Comparison of ENCODE assay signal across 9 cellular contexts in the genomic region with DNA sequence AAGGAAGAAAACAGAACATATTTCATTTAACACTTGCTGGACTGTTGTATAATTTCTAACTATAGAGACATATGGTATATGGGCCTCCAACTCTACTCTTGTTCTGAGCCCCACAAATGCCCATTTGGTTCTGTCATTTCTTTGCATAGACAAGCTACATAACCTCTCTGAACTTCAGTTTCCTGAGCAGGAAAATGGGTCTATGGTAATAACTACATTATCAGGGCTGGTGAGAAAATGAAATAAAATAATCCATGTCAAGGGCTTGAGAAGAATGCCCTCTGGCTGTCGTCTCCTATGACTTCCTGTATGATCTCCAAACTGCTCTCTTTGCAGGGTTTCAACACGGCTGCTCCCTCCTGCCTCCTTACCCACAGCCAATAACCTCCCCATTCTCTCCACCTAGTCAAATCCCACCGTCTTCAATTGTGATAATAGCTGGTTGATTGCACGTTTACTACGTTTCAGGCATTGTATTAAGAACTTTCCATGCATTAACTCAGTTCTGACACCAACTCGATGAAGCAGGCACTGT. TPM values are rescaled to one million over a fixed set of nuclear protein-coding genes. Genes with fewer than 3 reads are reported as not detected.
DNase-seq lines count a peak whose midpoint lies in the region; ATAC-seq, FAIRE-seq and TF ChIP-seq lines count a peak whose summit lies in the region.
"Had no signal": no experiment of that assay in that cellular context is flagged by ENCODE, and none has a peak within 500 bp of the region (broad histone marks: within the 10 kb centered on the region; RNA-seq: fewer than 3 reads in every experiment).

No MANE protein-coding gene starts in this region.

- peak overlapping the region; percentile 90 for H3K27ac Mint-ChIP-seq in HFFc6

- H3K36me3 ChIP-seq in body of pancreas (replicated peaks in 1 of 2; ENCODE audit: insufficient read depth in 1 of 2, low read depth in 2 of 2) = no peaks in the 10 kb centered on the region
- no peaks in the 10 kb centered on the region for H3K36me3 ChIP-seq in mesodermal cell (ENCODE audit: control insufficient read depth, insufficient read depth, low read length)

- TF ChIP-seq CTCF in A549 (IDR thresholded peaks at IDR 0.05) = no peak
- 0 out of 2 replicates have a peak, but pooled peaks have one; percentile 9 for TF ChIP-seq CTCF in HFFc6 (IDR thresholded peaks at IDR 0.05)
- TF ChIP-seq CTCF in body of pancreas (IDR thresholded peaks at IDR 0.05) = no peak

- no peak for TF ChIP-seq RAD21 in A549 (conservative IDR thresholded peaks at IDR 0.05 in 1 of 2, IDR thresholded peaks at IDR 0.05 in 1 of 2)

- FAIRE-seq in A549 (lab: Jason Lieb, UNC) = peak; percentile 32

- no peaks in the 10 kb centered on the region for H3K27me3 ChIP-seq in body of pancreas

- TF ChIP-seq POLR2A in A549 (IDR thresholded peaks at IDR 0.05; ENCODE audit: low read length) (no peak), body of pancreas (IDR thresholded peaks at IDR 0.05) (no peak)

- peaks cover 44% of the 10 kb centered on the region for H3K4me1 Mint-ChIP-seq in HFFc6 (ENCODE audit: low read depth)

- no peak overlapping the region for H3K4me2 ChIP-seq in A549

- H3K4me3 ChIP-seq in A549 (no peak overlapping the region), body of pancreas (no peak overlapping the region), mesodermal cell (ENCODE audit: extremely low read depth, insufficient read depth, low read length, poor library complexity, severe bottlenecking) (peak overlapping the region; percentile 35)

- ATAC-seq in A549 (peak in 1 of 2 experiments; percentile 24; a peak in 2 of 6 replicates), body of pancreas (no peak), GM19324 (IDR thresholded peaks at IDR 0.05; ENCODE audit: low FRiP score, unreplicated experiment) (no peak), HG03196 (IDR thresholded peaks at IDR 0.05; ENCODE audit: unreplicated experiment) (no peak)

- DNase-seq in A549 (ENCODE audit: low read depth in 1 of 2, low spot score in 1 of 2) = no peak
- DNase-seq in HFFc6 = no peak
- no peak for DNase-seq in body of pancreas
- no peak for DNase-seq in HUDEP-2 (lab: John Stamatoyannopoulos, UW; ENCODE audit: unreplicated experiment in 76 of 76)
- no peak for DNase-seq in CD1c-positive myeloid dendritic cell (ENCODE audit: extremely low spot score)
- DNase-seq: stimulated activated CD4-positive, alpha-beta T cell treated with anti-CD3 and anti-CD28 coated beads, Interleukin-4, amount 100 ng/mL, for 1 hour had no signal

- no peaks in the 10 kb centered on the region for H3K36me3 Mint-ChIP-seq in HFFc6 (ENCODE audit: low read depth)

- CTCF ChIA-PET in A549 (lab: Yijun Ruan, JAX) = interaction anchor here (0.6 to 2.5 kb wide), 4 partner anchors 9 to 97 kb away, joined by 4 to 9 read pairs (median 6); no protein-coding TSS in a partner anchor

- intact Hi-C loops in body of pancreas (cut with DNase I) = no loop called here

- peaks cover 6% of the 10 kb centered on the region for H3K4me1 ChIP-seq in A549
- H3K4me1 ChIP-seq in body of pancreas = peaks cover 14% of the 10 kb centered on the region
- H3K4me1 ChIP-seq in mesodermal cell (ENCODE audit: control insufficient read depth, insufficient read depth, low read length, poor library complexity, severe bottlenecking) = peaks cover 16% of the 10 kb centered on the region

- POLR2A ChIA-PET in A549 (lab: Yijun Ruan, JAX) = interaction anchor here (0.9 kb wide), 1 partner anchor 11 kb away, joined by 3 read pairs; the partner anchor contains the start of gene ZCCHC3

- no peak for TF ChIP-seq EP300 in A549 (IDR thresholded peaks at IDR 0.05)

- H3K27ac ChIP-seq in A549 (no peak overlapping the region), body of pancreas (peak overlapping the region in 3 of 4 donors; percentile 18 to 62 (median 32)), mesodermal cell (ENCODE audit: low read depth, low read length, severe bottlenecking) (peak overlapping the region; percentile 100)

- WGBS in A549 (ENCODE audit: missing lambda C conversion rate) = 63% methylated on average over 6 of the region's 6 CpGs
- 19 to 25% methylated on average over 6 of the region's 6 CpGs for WGBS in body of pancreas, 2 donors
- 0% methylated on average over 3 to 4 of the region's 6 CpGs for WGBS in mesodermal cell (ENCODE audit: insufficient coverage in 2 of 2), 2 experiments

- H3K9me3 ChIP-seq in A549 = no peaks in the 10 kb centered on the region
- H3K9me3 ChIP-seq in body of pancreas = no peaks in the 10 kb centered on the region
- no peaks in the 10 kb centered on the region for H3K9me3 ChIP-seq in mesodermal cell (ENCODE audit: control insufficient read depth, low read length)

- H3K27me3 Mint-ChIP-seq in HFFc6 (ENCODE audit: insufficient read depth) = peaks cover 5% of the 10 kb centered on the region; the same call in 1 of the 2 replicates

- peak overlapping the region; percentile 76 for H3K4me3 Mint-ChIP-seq in HFFc6

- H3K9me3 Mint-ChIP-seq in HFFc6 = no peaks in the 10 kb centered on the region

TF ChIP-seq in A549, 52 proteins besides CTCF, POLR2A, EP300 and RAD21 (continues in another document):
- TF ChIP-seq FOSL2 (IDR thresholded peaks at IDR 0.05) (no peak), FOSL2 (CRISPR knock-in tag; IDR thresholded peaks at IDR 0.05) (no peak), NFE2L2 (conservative IDR thresholded peaks at IDR 0.05; ENCODE audit: low read length) (no peak), RARB (CRISPR knock-in tag; IDR thresholded peaks at IDR 0.05) (no peak), JUNB (IDR thresholded peaks at IDR 0.05) (no peak), HDAC2 (IDR thresholded peaks at IDR 0.05) (no peak), CBX2 (IDR thresholded peaks at IDR 0.05; ENCODE audit: borderline replicate concordance, low read depth) (no peak), FOSB (CRISPR knock-in tag; IDR thresholded peaks at IDR 0.05) (no peak)

RNA-seq across cellular contexts. Expression of gene ZCCHC3, which starts 12.0 kb away (rescaled TPM):
- polyA plus RNA-seq in A549 (2011; rRNA removed) (17.4 and 19.8 TPM in 2 replicates), A549 (2017; fragmentation: RNase III; extraction: RNeasy Plus Mini Kit Qiagen cat#74134 plus additional on column Dnase treatment) (16.3 to 17.7 TPM (median 17.3 TPM) in 3 replicates)
- polyA plus RNA-seq in A549 (2012; cell fraction: cytosol; rRNA removed) = 15.1 and 18.7 TPM in 2 replicates
- polyA plus RNA-seq in A549 (2012; cell fraction: nucleus; rRNA removed) = 14.0 and 15.4 TPM in 2 replicates
- 15.2 and 16.3 TPM in 2 replicates for polyA minus RNA-seq in A549 (2011; rRNA and poly(A)+ RNA removed)
- 10 to 100 TPM; 10.9 to 11.7 (median 11.4) TPM for total RNA-seq in HFFc6 (2021; fragmentation: NEBNext Ultra II Directional; extraction: Animal tissue kit (Norgen Biotek cat#: 25700))
- 10 to 100 TPM; 12.2 to 16.5 TPM for total RNA-seq in body of pancreas
- 38.0 TPM for polyA plus RNA-seq in mesodermal cell (2013, experiment 1 of 2)
- 36.6 TPM for polyA plus RNA-seq in mesodermal cell (2013, experiment 2 of 2)

RNA-seq across cellular contexts. Expression of gene SOX12, which starts 16.0 kb away (rescaled TPM):
- 7.0 and 7.5 TPM in 2 replicates for polyA plus RNA-seq in A549 (2011; rRNA removed)
- polyA plus RNA-seq in A549 (2012; cell fraction: cytosol; rRNA removed) = 16.0 and 19.5 TPM in 2 replicates
- 39.6 and 40.2 TPM in 2 replicates for polyA plus RNA-seq in A549 (2012; cell fraction: nucleus; rRNA removed)
- polyA plus RNA-seq in A549 (2017; fragmentation: RNase III; extraction: RNeasy Plus Mini Kit Qiagen cat#74134 plus additional on column Dnase treatment) = 24.6 to 32.8 TPM (median 29.2 TPM) in 3 replicates
- 6.1 and 6.6 TPM in 2 replicates for polyA minus RNA-seq in A549 (2011; rRNA and poly(A)+ RNA removed)
- total RNA-seq in HFFc6 (2021; fragmentation: NEBNext Ultra II Directional; extraction: Animal tissue kit (Norgen Biotek cat#: 25700)) = 10 to 100 TPM; 24.5 to 26.3 (median 25.0) TPM
- total RNA-seq in body of pancreas = 10 to 100 TPM in 1 of 2 donors, 1 to 10 TPM in 1; 6.2 to 17.1 TPM
- 42.8 TPM for polyA plus RNA-seq in mesodermal cell (2013, experiment 1 of 2)
- polyA plus RNA-seq in mesodermal cell (2013, experiment 2 of 2) = 40.6 TPM

RNA-seq across cellular contexts. Expression of gene C20orf96, which starts 18.8 kb away (rescaled TPM):
- polyA plus RNA-seq in A549 (2011; rRNA removed) = 23.2 and 23.9 TPM in 2 replicates
- polyA plus RNA-seq in A549 (2012; cell fraction: cytosol; rRNA removed) = 15.2 and 16.1 TPM in 2 replicates
- polyA plus RNA-seq in A549 (2012; cell fraction: nucleus; rRNA removed) = 19.9 and 20.0 TPM in 2 replicates
- polyA plus RNA-seq in A549 (2017; fragmentation: RNase III; extraction: RNeasy Plus Mini Kit Qiagen cat#74134 plus additional on column Dnase treatment) = 16.5 to 20.9 TPM (median 20.5 TPM) in 3 replicates
- polyA minus RNA-seq in A549 (2011; rRNA and poly(A)+ RNA removed) = 13.3 and 14.9 TPM in 2 replicates
- total RNA-seq in HFFc6 (2021; fragmentation: NEBNext Ultra II Directional; extraction: Animal tissue kit (Norgen Biotek cat#: 25700)) = 1 to 10 TPM; 2.9 to 3.5 (median 3.2) TPM
- 1 to 10 TPM in 1 of 2 donors, under 1 TPM in 1; 0.33 to 1.8 TPM for total RNA-seq in body of pancreas
- 38.1 TPM for polyA plus RNA-seq in mesodermal cell (2013, experiment 1 of 2)
- 33.5 TPM for polyA plus RNA-seq in mesodermal cell (2013, experiment 2 of 2)

RNA-seq across cellular contexts. Expression of gene NRSN2, which starts 37.5 kb away (rescaled TPM):
- polyA plus RNA-seq in A549 (2011; rRNA removed) = 40.5 and 47.5 TPM in 2 replicates
- 103 and 115 TPM in 2 replicates for polyA plus RNA-seq in A549 (2012; cell fraction: cytosol; rRNA removed)
- 84.2 and 135 TPM in 2 replicates for polyA plus RNA-seq in A549 (2012; cell fraction: nucleus; rRNA removed)
- polyA plus RNA-seq in A549 (2017; fragmentation: RNase III; extraction: RNeasy Plus Mini Kit Qiagen cat#74134 plus additional on column Dnase treatment) = 59.6 to 74.8 TPM (median 74.3 TPM) in 3 replicates
- polyA minus RNA-seq in A549 (2011; rRNA and poly(A)+ RNA removed) = 36.5 and 42.2 TPM in 2 replicates
- total RNA-seq in HFFc6 (2021; fragmentation: NEBNext Ultra II Directional; extraction: Animal tissue kit (Norgen Biotek cat#: 25700)) = 10 to 100 TPM; 61.1 to 76.6 (median 65.4) TPM
- 10 to 100 TPM; 13.8 to 15.6 TPM for total RNA-seq in body of pancreas
- polyA plus RNA-seq in mesodermal cell (2013, experiment 1 of 2) = 53.5 TPM
- polyA plus RNA-seq in mesodermal cell (2013, experiment 2 of 2) = 44.3 TPM

RNA-seq across cellular contexts. Expression of gene DEFB132, which starts 51.8 kb away (rescaled TPM):
- polyA plus RNA-seq in A549 (2011; rRNA removed) = not detected in 2 replicates
- not detected in 2 replicates for polyA plus RNA-seq in A549 (2012; cell fraction: cytosol; rRNA removed)
- polyA plus RNA-seq in A549 (2012; cell fraction: nucleus; rRNA removed) = not detected in 2 replicates
- polyA plus RNA-seq in A549 (2017; fragmentation: RNase III; extraction: RNeasy Plus Mini Kit Qiagen cat#74134 plus additional on column Dnase treatment) = not detected in 3 replicates
- not detected in 2 replicates for polyA minus RNA-seq in A549 (2011; rRNA and poly(A)+ RNA removed)
- total RNA-seq in HFFc6 (2021; fragmentation: NEBNext Ultra II Directional; extraction: Animal tissue kit (Norgen Biotek cat#: 25700)) = not detected
- not detected for total RNA-seq in body of pancreas
- polyA plus RNA-seq in mesodermal cell (2013, experiment 1 of 2) = not detected
- not detected for polyA plus RNA-seq in mesodermal cell (2013, experiment 2 of 2)

Comparison
In these comparisons a context has a peak if more than half of its experiments do, and no peak if none do; other contexts are left out.
1. H3K27ac ChIP-seq: peak in body of pancreas (3 of 4) and mesodermal cell (single experiment); none in A549 (0 of 2).